ENCODE assay signal across 1 cellular context in genomic region chr6:3862038-3862437, GRCh38.
TF ChIP-seq lines count a peak whose summit lies in the region.

No MANE protein-coding gene starts in this region.

TF ChIP-seq in WTC11, 78 proteins besides CTCF, POLR2A, EP300 and RAD21 (continued from another document):
- no peak for TF ChIP-seq CREB1 (CRISPR knock-in tag; IDR thresholded peaks at IDR 0.05)
- TF ChIP-seq USF2 (CRISPR knock-in tag; IDR thresholded peaks at IDR 0.05) = no peak
- TF ChIP-seq RELA (CRISPR knock-in tag; IDR thresholded peaks at IDR 0.05; ENCODE audit: borderline replicate concordance) = no peak
- TF ChIP-seq E2F4 (CRISPR knock-in tag; IDR thresholded peaks at IDR 0.05; ENCODE audit: borderline replicate concordance, low read depth) = no peak
- no peak for TF ChIP-seq NR3C1 (CRISPR knock-in tag; conservative IDR thresholded peaks at IDR 0.05; ENCODE audit: low read depth)
TF ChIP-seq in WTC11: peak in this region for 0.
